Comparison of ENCODE assay signal across 1 cellular context in genomic region chr1:7688659-7689058, GRCh38.
A peak's percentile ranks its signal among the peaks of the same experiment; 100 is the strongest.
TF ChIP-seq lines count a peak whose summit lies in the region.

No MANE protein-coding gene starts in this region.

TF ChIP-seq in HepG2, 621 proteins besides CTCF, POLR2A, EP300 and RAD21 (continued from another document and continues in another):
- TF ChIP-seq ZNF407 (CRISPR knock-in tag; IDR thresholded peaks at IDR 0.05; ENCODE audit: not compliant biosample characterization), result no peak
- no peak for TF ChIP-seq IRX3 (CRISPR knock-in tag; IDR thresholded peaks at IDR 0.05; ENCODE audit: borderline replicate concordance, low read depth)
- TF ChIP-seq E2F2 (CRISPR knock-in tag; IDR thresholded peaks at IDR 0.05; ENCODE audit: borderline replicate concordance), result no peak
- TF ChIP-seq, protein P1, sequence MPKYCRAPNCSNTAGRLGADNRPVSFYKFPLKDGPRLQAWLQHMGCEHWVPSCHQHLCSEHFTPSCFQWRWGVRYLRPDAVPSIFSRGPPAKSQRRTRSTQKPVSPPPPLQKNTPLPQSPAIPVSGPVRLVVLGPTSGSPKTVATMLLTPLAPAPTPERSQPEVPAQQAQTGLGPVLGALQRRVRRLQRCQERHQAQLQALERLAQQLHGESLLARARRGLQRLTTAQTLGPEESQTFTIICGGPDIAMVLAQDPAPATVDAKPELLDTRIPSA (CRISPR knock-in tag; IDR thresholded peaks at IDR 0.05; ENCODE audit: borderline replicate concordance), result no peak
- TF ChIP-seq, protein P2, sequence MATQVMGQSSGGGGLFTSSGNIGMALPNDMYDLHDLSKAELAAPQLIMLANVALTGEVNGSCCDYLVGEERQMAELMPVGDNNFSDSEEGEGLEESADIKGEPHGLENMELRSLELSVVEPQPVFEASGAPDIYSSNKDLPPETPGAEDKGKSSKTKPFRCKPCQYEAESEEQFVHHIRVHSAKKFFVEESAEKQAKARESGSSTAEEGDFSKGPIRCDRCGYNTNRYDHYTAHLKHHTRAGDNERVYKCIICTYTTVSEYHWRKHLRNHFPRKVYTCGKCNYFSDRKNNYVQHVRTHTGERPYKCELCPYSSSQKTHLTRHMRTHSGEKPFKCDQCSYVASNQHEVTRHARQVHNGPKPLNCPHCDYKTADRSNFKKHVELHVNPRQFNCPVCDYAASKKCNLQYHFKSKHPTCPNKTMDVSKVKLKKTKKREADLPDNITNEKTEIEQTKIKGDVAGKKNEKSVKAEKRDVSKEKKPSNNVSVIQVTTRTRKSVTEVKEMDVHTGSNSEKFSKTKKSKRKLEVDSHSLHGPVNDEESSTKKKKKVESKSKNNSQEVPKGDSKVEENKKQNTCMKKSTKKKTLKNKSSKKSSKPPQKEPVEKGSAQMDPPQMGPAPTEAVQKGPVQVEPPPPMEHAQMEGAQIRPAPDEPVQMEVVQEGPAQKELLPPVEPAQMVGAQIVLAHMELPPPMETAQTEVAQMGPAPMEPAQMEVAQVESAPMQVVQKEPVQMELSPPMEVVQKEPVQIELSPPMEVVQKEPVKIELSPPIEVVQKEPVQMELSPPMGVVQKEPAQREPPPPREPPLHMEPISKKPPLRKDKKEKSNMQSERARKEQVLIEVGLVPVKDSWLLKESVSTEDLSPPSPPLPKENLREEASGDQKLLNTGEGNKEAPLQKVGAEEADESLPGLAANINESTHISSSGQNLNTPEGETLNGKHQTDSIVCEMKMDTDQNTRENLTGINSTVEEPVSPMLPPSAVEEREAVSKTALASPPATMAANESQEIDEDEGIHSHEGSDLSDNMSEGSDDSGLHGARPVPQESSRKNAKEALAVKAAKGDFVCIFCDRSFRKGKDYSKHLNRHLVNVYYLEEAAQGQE (IDR thresholded peaks at IDR 0.05; ENCODE audit: borderline replicate concordance in 1 of 2, low read depth in 1 of 2, low read length in 2 of 2), result no peak
- no peak for TF ChIP-seq JUND (CRISPR knock-in tag; IDR thresholded peaks at IDR 0.05)
- TF ChIP-seq ATM (IDR thresholded peaks at IDR 0.05; ENCODE audit: borderline replicate concordance), result no peak
- TF ChIP-seq ZMYM4 (CRISPR knock-in tag; IDR thresholded peaks at IDR 0.05), result peak; percentile 35; the same call in 1 of the 2 replicates
- peak; percentile 71; the same call in 1 of the 2 replicates for TF ChIP-seq PITX1 (CRISPR knock-in tag; IDR thresholded peaks at IDR 0.05)
- no peak for TF ChIP-seq SMAD1 (CRISPR knock-in tag; IDR thresholded peaks at IDR 0.05; ENCODE audit: borderline replicate concordance, low read depth)
- TF ChIP-seq ZNF460 (CRISPR knock-in tag; IDR thresholded peaks at IDR 0.05; ENCODE audit: borderline replicate concordance), result no peak
- TF ChIP-seq PHB2 (IDR thresholded peaks at IDR 0.05; ENCODE audit: partially characterized antibody), result no peak
- peak; percentile 83 for TF ChIP-seq GATAD2A (CRISPR knock-in tag; IDR thresholded peaks at IDR 0.05)
- 0 out of 2 replicates have a peak, but pooled peaks have one; percentile 27 for TF ChIP-seq SMAD3 (CRISPR knock-in tag; IDR thresholded peaks at IDR 0.05)
- TF ChIP-seq SP140L (CRISPR knock-in tag; IDR thresholded peaks at IDR 0.05; ENCODE audit: borderline replicate concordance), result no peak
- TF ChIP-seq SP2 (CRISPR knock-in tag; IDR thresholded peaks at IDR 0.05), result no peak
- 0 out of 2 replicates have a peak, but pooled peaks have one; percentile 40 for TF ChIP-seq MEIS2 (CRISPR knock-in tag; IDR thresholded peaks at IDR 0.05)
- TF ChIP-seq PHF8 (CRISPR knock-in tag; IDR thresholded peaks at IDR 0.05), result no peak
- TF ChIP-seq IKZF5 (CRISPR knock-in tag; IDR thresholded peaks at IDR 0.05), result no peak
- peak; percentile 43; the same call in 1 of the 2 replicates for TF ChIP-seq NFYC (CRISPR knock-in tag; IDR thresholded peaks at IDR 0.05)
- TF ChIP-seq GFI1 (CRISPR knock-in tag; IDR thresholded peaks at IDR 0.05; ENCODE audit: borderline replicate concordance), result peak; percentile 74
- peak; percentile 63 for TF ChIP-seq FOSL2 (CRISPR knock-in tag; IDR thresholded peaks at IDR 0.05)
- no peak for TF ChIP-seq KMT2B (CRISPR knock-in tag; IDR thresholded peaks at IDR 0.05)
- no peak for TF ChIP-seq IRF1 (CRISPR knock-in tag; IDR thresholded peaks at IDR 0.05; ENCODE audit: low read depth)
- no peak for TF ChIP-seq ZSCAN21 (CRISPR knock-in tag; IDR thresholded peaks at IDR 0.05; ENCODE audit: borderline replicate concordance)
- no peak for TF ChIP-seq FIP1L1 (IDR thresholded peaks at IDR 0.05; ENCODE audit: borderline replicate concordance, insufficient read depth, low read depth, low read length)
- TF ChIP-seq GTF2F1 (IDR thresholded peaks at IDR 0.05; ENCODE audit: low read length), result no peak
- no peak for TF ChIP-seq FOXC1 (CRISPR knock-in tag; IDR thresholded peaks at IDR 0.05; ENCODE audit: borderline replicate concordance)
- TF ChIP-seq SOX13 (IDR thresholded peaks at IDR 0.05), result peak; percentile 82
- TF ChIP-seq SOX13 (CRISPR knock-in tag; conservative IDR thresholded peaks at IDR 0.05 in 1 of 2, IDR thresholded peaks at IDR 0.05 in 1 of 2), result peak in 1 of 2 experiments; percentile 93; a peak in 2 of 4 replicates
- TF ChIP-seq, protein P3, sequence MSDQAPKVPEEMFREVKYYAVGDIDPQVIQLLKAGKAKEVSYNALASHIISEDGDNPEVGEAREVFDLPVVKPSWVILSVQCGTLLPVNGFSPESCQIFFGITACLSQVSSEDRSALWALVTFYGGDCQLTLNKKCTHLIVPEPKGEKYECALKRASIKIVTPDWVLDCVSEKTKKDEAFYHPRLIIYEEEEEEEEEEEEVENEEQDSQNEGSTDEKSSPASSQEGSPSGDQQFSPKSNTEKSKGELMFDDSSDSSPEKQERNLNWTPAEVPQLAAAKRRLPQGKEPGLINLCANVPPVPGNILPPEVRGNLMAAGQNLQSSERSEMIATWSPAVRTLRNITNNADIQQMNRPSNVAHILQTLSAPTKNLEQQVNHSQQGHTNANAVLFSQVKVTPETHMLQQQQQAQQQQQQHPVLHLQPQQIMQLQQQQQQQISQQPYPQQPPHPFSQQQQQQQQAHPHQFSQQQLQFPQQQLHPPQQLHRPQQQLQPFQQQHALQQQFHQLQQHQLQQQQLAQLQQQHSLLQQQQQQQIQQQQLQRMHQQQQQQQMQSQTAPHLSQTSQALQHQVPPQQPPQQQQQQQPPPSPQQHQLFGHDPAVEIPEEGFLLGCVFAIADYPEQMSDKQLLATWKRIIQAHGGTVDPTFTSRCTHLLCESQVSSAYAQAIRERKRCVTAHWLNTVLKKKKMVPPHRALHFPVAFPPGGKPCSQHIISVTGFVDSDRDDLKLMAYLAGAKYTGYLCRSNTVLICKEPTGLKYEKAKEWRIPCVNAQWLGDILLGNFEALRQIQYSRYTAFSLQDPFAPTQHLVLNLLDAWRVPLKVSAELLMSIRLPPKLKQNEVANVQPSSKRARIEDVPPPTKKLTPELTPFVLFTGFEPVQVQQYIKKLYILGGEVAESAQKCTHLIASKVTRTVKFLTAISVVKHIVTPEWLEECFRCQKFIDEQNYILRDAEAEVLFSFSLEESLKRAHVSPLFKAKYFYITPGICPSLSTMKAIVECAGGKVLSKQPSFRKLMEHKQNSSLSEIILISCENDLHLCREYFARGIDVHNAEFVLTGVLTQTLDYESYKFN (CRISPR knock-in tag; conservative IDR thresholded peaks at IDR 0.05), result peak; percentile 88
- no peak for TF ChIP-seq JDP2 (CRISPR knock-in tag; IDR thresholded peaks at IDR 0.05; ENCODE audit: borderline replicate concordance)
- TF ChIP-seq ZNF383 (CRISPR knock-in tag; IDR thresholded peaks at IDR 0.05; ENCODE audit: borderline replicate concordance), result no peak
- TF ChIP-seq BRCA1 (CRISPR knock-in tag; IDR thresholded peaks at IDR 0.05), result no peak
- TF ChIP-seq, protein P4, sequence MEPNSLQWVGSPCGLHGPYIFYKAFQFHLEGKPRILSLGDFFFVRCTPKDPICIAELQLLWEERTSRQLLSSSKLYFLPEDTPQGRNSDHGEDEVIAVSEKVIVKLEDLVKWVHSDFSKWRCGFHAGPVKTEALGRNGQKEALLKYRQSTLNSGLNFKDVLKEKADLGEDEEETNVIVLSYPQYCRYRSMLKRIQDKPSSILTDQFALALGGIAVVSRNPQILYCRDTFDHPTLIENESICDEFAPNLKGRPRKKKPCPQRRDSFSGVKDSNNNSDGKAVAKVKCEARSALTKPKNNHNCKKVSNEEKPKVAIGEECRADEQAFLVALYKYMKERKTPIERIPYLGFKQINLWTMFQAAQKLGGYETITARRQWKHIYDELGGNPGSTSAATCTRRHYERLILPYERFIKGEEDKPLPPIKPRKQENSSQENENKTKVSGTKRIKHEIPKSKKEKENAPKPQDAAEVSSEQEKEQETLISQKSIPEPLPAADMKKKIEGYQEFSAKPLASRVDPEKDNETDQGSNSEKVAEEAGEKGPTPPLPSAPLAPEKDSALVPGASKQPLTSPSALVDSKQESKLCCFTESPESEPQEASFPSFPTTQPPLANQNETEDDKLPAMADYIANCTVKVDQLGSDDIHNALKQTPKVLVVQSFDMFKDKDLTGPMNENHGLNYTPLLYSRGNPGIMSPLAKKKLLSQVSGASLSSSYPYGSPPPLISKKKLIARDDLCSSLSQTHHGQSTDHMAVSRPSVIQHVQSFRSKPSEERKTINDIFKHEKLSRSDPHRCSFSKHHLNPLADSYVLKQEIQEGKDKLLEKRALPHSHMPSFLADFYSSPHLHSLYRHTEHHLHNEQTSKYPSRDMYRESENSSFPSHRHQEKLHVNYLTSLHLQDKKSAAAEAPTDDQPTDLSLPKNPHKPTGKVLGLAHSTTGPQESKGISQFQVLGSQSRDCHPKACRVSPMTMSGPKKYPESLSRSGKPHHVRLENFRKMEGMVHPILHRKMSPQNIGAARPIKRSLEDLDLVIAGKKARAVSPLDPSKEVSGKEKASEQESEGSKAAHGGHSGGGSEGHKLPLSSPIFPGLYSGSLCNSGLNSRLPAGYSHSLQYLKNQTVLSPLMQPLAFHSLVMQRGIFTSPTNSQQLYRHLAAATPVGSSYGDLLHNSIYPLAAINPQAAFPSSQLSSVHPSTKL (CRISPR knock-in tag; IDR thresholded peaks at IDR 0.05), result peak; percentile 81
- TF ChIP-seq CC2D1A (CRISPR knock-in tag; IDR thresholded peaks at IDR 0.05), result no peak
